In the genomic region with DNA sequence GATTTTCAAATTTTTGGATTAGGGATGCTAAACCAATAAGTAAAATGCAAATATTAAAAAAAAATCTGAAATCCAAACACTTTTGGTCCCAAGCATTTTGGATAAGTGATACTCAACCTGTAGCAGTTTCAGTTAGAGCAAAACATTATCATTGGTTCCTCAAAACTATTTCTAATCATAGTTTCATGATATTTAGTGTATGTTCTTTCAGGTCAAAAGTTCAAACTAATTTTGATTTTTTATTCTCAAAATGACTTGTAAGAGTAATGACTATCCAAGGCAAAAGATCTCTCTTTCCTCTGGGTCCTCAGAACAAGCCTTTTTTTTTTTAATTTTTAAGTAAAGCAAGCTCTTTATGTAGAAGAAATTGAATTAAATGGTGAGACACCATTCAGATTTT, we compare ENCODE assay signal across 21 cellular contexts.
DNase-seq lines count a peak whose midpoint lies in the region; ATAC-seq and TF ChIP-seq lines count a peak whose summit lies in the region.
"Had no signal": no experiment of that assay in that cellular context is flagged by ENCODE, and none has a peak within 500 bp of the region (broad histone marks: within the 10 kb centered on the region; RNA-seq: fewer than 3 reads in every experiment).

No MANE protein-coding gene starts in this region.

- H4K8ac ChIP-seq in IMR-90 (ENCODE audit: low read depth in 2 of 2, low read length in 2 of 2): no peak overlapping the region

- no peaks in the 10 kb centered on the region for H3K79me1 ChIP-seq in IMR-90 (ENCODE audit: low read depth in 1 of 2, low read length in 2 of 2)

- no peak overlapping the region for H3K4ac ChIP-seq in IMR-90 (ENCODE audit: low read depth, low read length)

- no TSS peak for BruUV-seq in IMR-90 (replicated peaks; lab: Mats Ljungman, UMichigan)

- H4K91ac ChIP-seq in IMR-90 (ENCODE audit: insufficient read depth, low read depth, low read length): no peak overlapping the region

- H2AK5ac ChIP-seq in IMR-90 (ENCODE audit: low read depth, low read length): no peak overlapping the region

- peak overlapping the region; percentile 99 for H2BK5ac ChIP-seq in IMR-90 (ENCODE audit: low read depth, low read length, poor library complexity, severe bottlenecking)

- H3K27ac ChIP-seq in IMR-90 (ENCODE audit: insufficient read depth, low read length): no peak overlapping the region
- H3K27ac ChIP-seq: KMS-11, vagina had no signal

- H3K18ac ChIP-seq in IMR-90 (ENCODE audit: low read depth, low read length): no peak overlapping the region

- dilution Hi-C loops in IMR-90 (cut with HindIII; ENCODE audit: low sequenced_read_pairs, unreplicated experiment): no loop called here

- in situ Hi-C loops in IMR-90 (cut with MboI; ENCODE audit: low sequenced_read_pairs): no loop called here

- POLR2A ChIA-PET in IMR-90 (lab: Charles Lee; ENCODE audit: unreplicated experiment): no interaction called here

- H3K4me2 ChIP-seq in IMR-90 (ENCODE audit: low read depth, low read length): no peak overlapping the region
- H3K4me2 ChIP-seq: KMS-11 had no signal

- ATAC-seq in GM18508 (IDR thresholded peaks at IDR 0.05; ENCODE audit: insufficient read depth, unreplicated experiment) (peak; percentile 54), HG02870 (IDR thresholded peaks at IDR 0.05; ENCODE audit: unreplicated experiment) (peak; percentile 63), IMR-90 (ENCODE audit: low read depth) (no peak), HG03039 (IDR thresholded peaks at IDR 0.05; ENCODE audit: unreplicated experiment) (no peak), esophagus mucosa (no peak)
- ATAC-seq: CD8-positive, alpha-beta T cell; naive thymus-derived CD8-positive, alpha-beta T cell had no signal

- no peak overlapping the region for H3K14ac ChIP-seq in IMR-90 (replicated peaks; ENCODE audit: low read depth, low read length)

- DNase-seq in GM20000 (ENCODE audit: low spot score): peak; percentile 24
- no peak for DNase-seq in IMR-90
- no peak for DNase-seq in SW 1271 (lab: John Stamatoyannopoulos, UW)
- no peak for DNase-seq in NCI-H2081 treated with DMSO at 0.1 percent for 48 hours (lab: John Stamatoyannopoulos, UW)
- DNase-seq: activated CD4-positive, CD25-positive, alpha-beta regulatory T cell treated with anti-CD3 and anti-CD28 coated beads, Interleukin-2, amount 50 U/mL, for 72 hours; CD8-positive, alpha-beta T cell; effector CD8-positive, alpha-beta T cell; head of caudate nucleus; naive thymus-derived CD8-positive, alpha-beta T cell; NCI-H1048; NCI-H2029 treated with DMSO at 0.1 percent for 48 hours; NCI-H524; posterior cingulate gyrus; SIG-M5 had no signal

- TF ChIP-seq RAD21 in IMR-90 (IDR thresholded peaks at IDR 0.05; ENCODE audit: low read length): no peak

- no peak overlapping the region for H2AFZ ChIP-seq in IMR-90 (replicated peaks; ENCODE audit: low read length, poor library complexity)

- H4K20me1 ChIP-seq in IMR-90 (ENCODE audit: insufficient read depth, low read length): no peaks in the 10 kb centered on the region

- H2BK20ac ChIP-seq in IMR-90 (ENCODE audit: low read depth, low read length): no peak overlapping the region

- no peak overlapping the region for H2BK120ac ChIP-seq in IMR-90 (ENCODE audit: low read depth, low read length)

- no peaks in the 10 kb centered on the region for H3K27me3 ChIP-seq in IMR-90 (ENCODE audit: control insufficient read depth, insufficient read depth, low read length)
- H3K27me3 ChIP-seq: vagina had no signal

- no peak overlapping the region for H3K23ac ChIP-seq in IMR-90 (ENCODE audit: low read depth, low read length)

- CTCF ChIA-PET in IMR-90 (lab: Yijun Ruan, JAX): no interaction called here

- no peak overlapping the region for H3K4me3 ChIP-seq in IMR-90 (ENCODE audit: insufficient read depth, low read depth, low read length)
- H3K4me3 ChIP-seq: lung, vagina had no signal

- peaks cover 4% of the 10 kb centered on the region for H3K9me1 ChIP-seq in IMR-90 (ENCODE audit: insufficient read depth, low read length)

- H2AK9ac ChIP-seq in IMR-90 (replicated peaks; ENCODE audit: low read depth, low read length, poor library complexity): no peak overlapping the region

- no peaks in the 10 kb centered on the region for H3K36me3 ChIP-seq in IMR-90 (ENCODE audit: control insufficient read depth, insufficient read depth, low read length)
- H3K36me3 ChIP-seq: vagina had no signal

- no peaks in the 10 kb centered on the region; the same call in 1 of the 2 replicates for H3K9me3 ChIP-seq in IMR-90 (ENCODE audit: control insufficient read depth, insufficient read depth, low read length)
- H3K9me3 ChIP-seq: vagina had no signal

- H2BK15ac ChIP-seq in IMR-90 (ENCODE audit: low read depth, low read length): no peak overlapping the region

- TF ChIP-seq CTCF in GM20000 (IDR thresholded peaks at IDR 0.05; ENCODE audit: extremely low read depth, missing control alignments): no peak
- no peak for TF ChIP-seq CTCF in IMR-90 (conservative IDR thresholded peaks at IDR 0.05; ENCODE audit: low read depth, low read length)

- no peak overlapping the region for H4K5ac ChIP-seq in IMR-90 (ENCODE audit: low read depth, low read length)

- H3K4me1 ChIP-seq in IMR-90 (ENCODE audit: control insufficient read depth, insufficient read depth, low read length): peaks cover 6% of the 10 kb centered on the region
- H3K4me1 ChIP-seq: vagina had no signal

- no peak overlapping the region for H3K9ac ChIP-seq in IMR-90 (ENCODE audit: low read depth, low read length)
- H3K9ac ChIP-seq: KMS-11 had no signal

- intact Hi-C loops in IMR-90 (cut with micrococcal nuclease): no loop called here

- no peak for TF ChIP-seq POLR2A in IMR-90 (IDR thresholded peaks at IDR 0.05; ENCODE audit: low read depth, low read length)

- no peak overlapping the region for H3K56ac ChIP-seq in IMR-90 (ENCODE audit: extremely low read depth, insufficient read depth, low read length)

TF ChIP-seq in IMR-90, 13 proteins besides CTCF, POLR2A, EP300 and RAD21:
- no peak for TF ChIP-seq NFE2L2 (IDR thresholded peaks at IDR 0.05; ENCODE audit: low read depth, low read length)
- TF ChIP-seq FOS (IDR thresholded peaks at IDR 0.05; ENCODE audit: low read depth, low read length): no peak
- TF ChIP-seq CEBPB (IDR thresholded peaks at IDR 0.05; ENCODE audit: low read depth, low read length): no peak
- no peak for TF ChIP-seq ELK1 (IDR thresholded peaks at IDR 0.05; ENCODE audit: borderline replicate concordance, low read depth, low read length)
- no peak for TF ChIP-seq RCOR1 (IDR thresholded peaks at IDR 0.05; ENCODE audit: insufficient replicate concordance, low read length)
- TF ChIP-seq MAZ (IDR thresholded peaks at IDR 0.05; ENCODE audit: borderline replicate concordance, low read depth, low read length): no peak
- TF ChIP-seq CHD1 (IDR thresholded peaks at IDR 0.05; ENCODE audit: low read depth, low read length): no peak
- TF ChIP-seq MAFK (IDR thresholded peaks at IDR 0.05; ENCODE audit: low read depth, low read length): no peak
- no peak for TF ChIP-seq BHLHE40 (IDR thresholded peaks at IDR 0.05; ENCODE audit: low read depth, low read length)
- TF ChIP-seq RFX5 (IDR thresholded peaks at IDR 0.05; ENCODE audit: low read depth, low read length): no peak
- TF ChIP-seq USF2 (IDR thresholded peaks at IDR 0.05; ENCODE audit: low read depth, low read length): no peak
- TF ChIP-seq SMC3 (IDR thresholded peaks at IDR 0.05; ENCODE audit: low read depth, low read length): no peak

Comparison
In these comparisons a context has a peak if more than half of its experiments do, and no peak if none do; other contexts are left out.
1. ATAC-seq: peak in GM18508 (single experiment) and HG02870 (single experiment); none in IMR-90 (single experiment), HG03039 (single experiment) and esophagus mucosa (single experiment).